In the genomic region with DNA sequence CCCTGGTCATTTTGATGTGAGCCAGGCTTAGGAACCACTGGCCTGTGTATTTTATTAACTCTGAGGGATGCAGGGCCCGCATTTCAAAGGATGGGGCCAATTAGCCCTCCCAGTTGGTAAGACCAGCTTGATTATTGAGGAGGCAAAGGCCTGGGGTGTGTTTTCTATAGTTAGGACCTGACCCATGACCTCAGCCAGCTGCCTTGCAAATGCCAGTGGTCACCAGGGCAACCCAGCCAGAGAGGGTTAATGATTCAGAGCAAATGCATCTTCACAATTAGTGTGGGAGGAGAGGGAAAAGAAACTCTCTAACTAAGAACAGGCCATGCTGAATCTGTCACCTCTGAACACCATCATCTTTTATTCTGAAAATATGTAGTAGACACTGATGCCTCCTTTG, we compare ENCODE assay signal across 12 cellular contexts.
DNase-seq lines count a peak whose midpoint lies in the region; ATAC-seq lines count a peak whose summit lies in the region.
"Had no signal": no experiment of that assay in that cellular context is flagged by ENCODE, and none has a peak within 500 bp of the region (broad histone marks: within the 10 kb centered on the region; RNA-seq: fewer than 3 reads in every experiment).

No MANE protein-coding gene starts in this region.

- H3K4me3 Mint-ChIP-seq in activated T-helper 2 cell treated with anti-CD3 and anti-CD28 coated beads, Interferon-gamma antibody, Interleukin-2, Interleukin-4, amounts not matched to agents 10 μg/mL and 5 μg/mL and 100 μg/mL, durations not matched to agents 14 hours and 24 hours and 36 hours (ENCODE audit: low read depth) = no peak overlapping the region

- H3K27me3 Mint-ChIP-seq in activated T-helper 2 cell treated with anti-CD3 and anti-CD28 coated beads, Interferon-gamma antibody, Interleukin-2, Interleukin-4, amounts not matched to agents 10 μg/mL and 5 μg/mL and 100 μg/mL, durations not matched to agents 14 hours and 24 hours and 36 hours (ENCODE audit: low read depth) = no peaks in the 10 kb centered on the region

- H3K36me3 Mint-ChIP-seq in activated T-helper 2 cell treated with anti-CD3 and anti-CD28 coated beads, Interferon-gamma antibody, Interleukin-2, Interleukin-4, amounts not matched to agents 10 μg/mL and 5 μg/mL and 100 μg/mL, durations not matched to agents 14 hours and 24 hours and 36 hours (ENCODE audit: low read depth) = no peaks in the 10 kb centered on the region

- no peak overlapping the region for H3K4me3 ChIP-seq in H7 (ENCODE audit: insufficient read depth, low read depth, low read length)
- H3K4me3 ChIP-seq: K562 had no signal

- no peaks in the 10 kb centered on the region for H3K27me3 ChIP-seq in H7 (ENCODE audit: control insufficient read depth, insufficient read depth, low read length)

- no peaks in the 10 kb centered on the region for H3K9me3 Mint-ChIP-seq in activated T-helper 2 cell treated with anti-CD3 and anti-CD28 coated beads, Interferon-gamma antibody, Interleukin-2, Interleukin-4, amounts not matched to agents 10 μg/mL and 5 μg/mL and 100 μg/mL, durations not matched to agents 14 hours and 24 hours and 36 hours

- H3K4me1 Mint-ChIP-seq in activated T-helper 2 cell treated with anti-CD3 and anti-CD28 coated beads, Interferon-gamma antibody, Interleukin-2, Interleukin-4, amounts not matched to agents 10 μg/mL and 5 μg/mL and 100 μg/mL, durations not matched to agents 14 hours and 24 hours and 36 hours (ENCODE audit: low read depth) = no peaks in the 10 kb centered on the region

- ATAC-seq in GM19035 (IDR thresholded peaks at IDR 0.05; ENCODE audit: unreplicated experiment) (no peak), GM19328 (IDR thresholded peaks at IDR 0.05; ENCODE audit: unreplicated experiment) (no peak)
- ATAC-seq: K562 had no signal

- H3K27ac Mint-ChIP-seq in activated T-helper 2 cell treated with anti-CD3 and anti-CD28 coated beads, Interferon-gamma antibody, Interleukin-2, Interleukin-4, amounts not matched to agents 10 μg/mL and 5 μg/mL and 100 μg/mL, durations not matched to agents 14 hours and 24 hours and 36 hours = no peak overlapping the region

- intact Hi-C loops in activated T-helper 2 cell treated with anti-CD3 and anti-CD28 coated beads, Interferon-gamma antibody, Interleukin-2, Interleukin-4, amounts not matched to agents 10 μg/mL and 5 μg/mL and 100 μg/mL, durations not matched to agents 14 hours and 24 hours and 36 hours (cut with micrococcal nuclease) = no loop called here

- peak; percentile 80 for DNase-seq in ELF-1 (ENCODE audit: low read depth, low spot score)
- DNase-seq in H7 = peak; percentile 47
- DNase-seq in SW 1271 (lab: John Stamatoyannopoulos, UW) = peak; percentile 35 to 56
- DNase-seq in islet precursor cell = peak; percentile 94
- DNase-seq in activated naive CD4-positive, alpha-beta T cell treated with anti-CD3 and anti-CD28 coated beads, Interleukin-2, amount 50 U/mL, for 16 hours = no peak
- no peak for DNase-seq in activated T-helper 2 cell treated with anti-CD3 and anti-CD28 coated beads, Interferon-gamma antibody, Interleukin-2, Interleukin-4, amounts not matched to agents 10 μg/mL and 5 μg/mL and 100 μg/mL, durations not matched to agents 14 hours and 24 hours and 36 hours (ENCODE audit: low spot score)
- DNase-seq: activated CD4-positive, alpha-beta T cell treated with anti-CD3 and anti-CD28 coated beads for 1 hour; aorta; COR-L47 had no signal

- H3K36me3 ChIP-seq in H7 (replicated peaks; ENCODE audit: control insufficient read depth, insufficient read depth, low read length) = no peaks in the 10 kb centered on the region

Comparison
In these comparisons a context has a peak if more than half of its experiments do, and no peak if none do; other contexts are left out.
1. DNase-seq: peak in ELF-1 (single experiment), H7 (single experiment), SW 1271 (2 of 2) and islet precursor cell (single experiment); none in activated naive CD4-positive, alpha-beta T cell treated with anti-CD3 and anti-CD28 coated beads, Interleukin-2, amount 50 U/mL, for 16 hours (single experiment) and activated T-helper 2 cell treated with anti-CD3 and anti-CD28 coated beads, Interferon-gamma antibody, Interleukin-2, Interleukin-4, amounts not matched to agents 10 μg/mL and 5 μg/mL and 100 μg/mL, durations not matched to agents 14 hours and 24 hours and 36 hours (single experiment).